ENCODE assay signal across 1 cellular context in genomic region chr7:24715661-24716479, GRCh38.
A peak's percentile ranks its signal among the peaks of the same experiment; 100 is the strongest.
TF ChIP-seq lines count a peak whose summit lies in the region.

No MANE protein-coding gene starts in this region.

TF ChIP-seq in K562, 482 proteins besides CTCF, POLR2A, EP300 and RAD21 (continued from another document and continues in another):
- TF ChIP-seq XRCC4 (IDR thresholded peaks at IDR 0.05; ENCODE audit: extremely low read depth, insufficient read depth, insufficient read length) (no peak), HNRNPUL1 (IDR thresholded peaks at IDR 0.05; ENCODE audit: low read length) (no peak), NCOA4 (IDR thresholded peaks at IDR 0.05; ENCODE audit: partially characterized antibody) (no peak), TFAP4 (CRISPR knock-in tag; IDR thresholded peaks at IDR 0.05; ENCODE audit: borderline replicate concordance) (0 out of 2 replicates have a peak, but pooled peaks have one; percentile 24), MGA (IDR thresholded peaks at IDR 0.05) (peak; percentile 75), MEIS2 (IDR thresholded peaks at IDR 0.05; ENCODE audit: partially characterized antibody) (peak; percentile 12), AFF4 (CRISPR knock-in tag; IDR thresholded peaks at IDR 0.05) (no peak), MYC (IDR thresholded peaks at IDR 0.05; ENCODE audit: low read depth, low read length) (peak; percentile 46; the same call in 1 of the 2 replicates), MYC (CRISPR knock-in tag; IDR thresholded peaks at IDR 0.05; ENCODE audit: borderline replicate concordance, low read depth) (no peak), SMARCA5 (IDR thresholded peaks at IDR 0.05) (no peak), XRCC5 (IDR thresholded peaks at IDR 0.05; ENCODE audit: low read depth, low read length) (0 out of 2 replicates have a peak, but pooled peaks have one; percentile 32), BRD4 (IDR thresholded peaks at IDR 0.05) (no peak), ZKSCAN3 (CRISPR knock-in tag; IDR thresholded peaks at IDR 0.05) (no peak), E4F1 (CRISPR knock-in tag; IDR thresholded peaks at IDR 0.05; ENCODE audit: borderline replicate concordance) (no peak), ZFP1 (CRISPR knock-in tag; IDR thresholded peaks at IDR 0.05) (no peak), SETDB1 (IDR thresholded peaks at IDR 0.05; ENCODE audit: low read length) (no peak), ZNF316 (IDR thresholded peaks at IDR 0.05) (no peak), NR1H2 (CRISPR knock-in tag; IDR thresholded peaks at IDR 0.05) (no peak), ZNF431 (CRISPR knock-in tag; IDR thresholded peaks at IDR 0.05) (no peak), ZNF655 (CRISPR knock-in tag; IDR thresholded peaks at IDR 0.05) (no peak), CTCFL (IDR thresholded peaks at IDR 0.05; ENCODE audit: borderline replicate concordance, insufficient read depth, low read depth, low read length, poor library complexity, severe bottlenecking) (peak; percentile 29), MNT (conservative IDR thresholded peaks at IDR 0.05) (peak in 1 of 2 experiments; percentile 43; a peak in 1 of 4 replicates), GTF3C2 (IDR thresholded peaks at IDR 0.05; ENCODE audit: borderline replicate concordance, extremely low read depth, insufficient read length) (no peak), ATF1 (CRISPR knock-in tag; IDR thresholded peaks at IDR 0.05) (no peak), ATF1 (tag; IDR thresholded peaks at IDR 0.05) (0 out of 2 replicates have a peak, but pooled peaks have one; percentile 9)
